Comparison of ENCODE assay signal across 8 cellular contexts in the genomic region with DNA sequence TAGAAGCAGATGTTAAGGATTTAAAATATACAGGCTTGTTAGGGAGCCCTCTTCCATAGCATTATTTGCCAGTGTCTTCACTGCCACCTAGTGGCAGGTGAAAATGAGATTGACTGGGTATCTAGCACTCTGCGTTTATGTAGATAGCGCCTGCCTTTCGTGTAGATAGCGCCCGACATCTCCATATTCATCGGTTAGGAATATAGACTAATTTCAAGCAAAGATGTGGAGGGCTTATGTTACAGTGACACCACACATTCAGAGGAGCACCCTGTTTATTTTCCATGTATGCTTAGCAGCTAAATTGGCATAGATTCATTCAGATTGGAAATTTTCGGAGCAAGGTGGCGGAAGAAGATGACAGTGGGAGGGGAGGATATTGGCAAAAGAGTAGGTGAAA.
DNase-seq lines count a peak whose midpoint lies in the region; TF ChIP-seq lines count a peak whose summit lies in the region.

No MANE protein-coding gene starts in this region.

- no peaks in the 10 kb centered on the region for H3K4me1 ChIP-seq in endodermal cell (ENCODE audit: control insufficient read depth, insufficient read depth, low read length)

- H3K4me1 Mint-ChIP-seq in HFFc6 (ENCODE audit: low read depth), result no peaks in the 10 kb centered on the region
- no peaks in the 10 kb centered on the region for H3K4me1 Mint-ChIP-seq in endodermal cell

- CTCF ChIA-PET in AG04449 (lab: Yijun Ruan, JAX), result interaction anchor here (0.6 to 5.7 kb wide), 15 partner anchors 8 to 509 kb away, joined by 3 to 78 read pairs (median 6); no protein-coding TSS in a partner anchor

- peak; percentile 68 for TF ChIP-seq CTCF in AG04449 (IDR thresholded peaks at IDR 0.05; ENCODE audit: insufficient read depth, low read length, missing control alignments)
- TF ChIP-seq CTCF in GM12865 (IDR thresholded peaks at IDR 0.05; ENCODE audit: insufficient read depth, low read depth, low read length, missing control alignments), result peak; percentile 60
- TF ChIP-seq CTCF in HFFc6 (IDR thresholded peaks at IDR 0.05), result peak; percentile 88
- peak; percentile 89 for TF ChIP-seq CTCF in endodermal cell (conservative IDR thresholded peaks at IDR 0.05)

- H3K36me3 ChIP-seq in endodermal cell (ENCODE audit: control insufficient read depth, insufficient read depth, low read length), result no peaks in the 10 kb centered on the region

- H3K27ac Mint-ChIP-seq in HFFc6, result no peak overlapping the region
- H3K27ac Mint-ChIP-seq in endodermal cell, result no peak overlapping the region

- H3K9me3 ChIP-seq in endodermal cell (ENCODE audit: control insufficient read depth, low read length), result no peaks in the 10 kb centered on the region

- 39 to 44% methylated on average over 5 to 8 of the region's 8 CpGs for WGBS in endodermal cell (ENCODE audit: insufficient coverage in 1 of 2, insufficient read length in 1 of 2), 2 experiments

- H3K27ac ChIP-seq in endodermal cell (ENCODE audit: low read depth, low read length), result no peak overlapping the region

- H3K27me3 ChIP-seq in endodermal cell (ENCODE audit: control insufficient read depth, insufficient read depth, low read length, poor library complexity, severe bottlenecking), result peaks cover 17% of the 10 kb centered on the region

- H3K36me3 Mint-ChIP-seq in HFFc6 (ENCODE audit: low read depth) (no peaks in the 10 kb centered on the region), endodermal cell (ENCODE audit: low read depth) (no peaks in the 10 kb centered on the region)

- DNase-seq in AG04449 (ENCODE audit: low read depth, low spot score) (peak; percentile 29), GM12865 (ENCODE audit: low read depth) (peak; percentile 74), HFFc6 (peak; percentile 48), LoVo (ENCODE audit: low spot score) (peak; percentile 69), RPMI8226 (peak; percentile 68), endodermal cell (peak; percentile 88), midbrain (lab: John Stamatoyannopoulos, UW) (peak; percentile 33)
- DNase-seq in activated effector memory CD4-positive, alpha-beta T cell treated with anti-CD3 and anti-CD28 coated beads, Interleukin-2, amount 50 U/mL, for 16 hours, result no peak

- no peak overlapping the region for H3K4me3 Mint-ChIP-seq in HFFc6
- no peak overlapping the region for H3K4me3 Mint-ChIP-seq in endodermal cell

- H3K27me3 Mint-ChIP-seq in HFFc6 (ENCODE audit: insufficient read depth) (peaks cover 2% of the 10 kb centered on the region; the same call in 1 of the 2 replicates), endodermal cell (ENCODE audit: insufficient read depth) (peaks cover 9% of the 10 kb centered on the region)

- no peak overlapping the region for H3K9ac ChIP-seq in endodermal cell (ENCODE audit: extremely low read depth, low read length, poor library complexity, severe bottlenecking)

- POLR2A ChIA-PET in AG04449 (lab: Yijun Ruan, JAX), result no interaction called here

- H3K4me3 ChIP-seq in AG04449 (ENCODE audit: low read depth, low read length) (no peak overlapping the region), GM12865 (ENCODE audit: low read depth, low read length) (no peak overlapping the region), endodermal cell (ENCODE audit: low read length) (no peak overlapping the region)

- no peaks in the 10 kb centered on the region for H3K9me3 Mint-ChIP-seq in HFFc6
- no peaks in the 10 kb centered on the region for H3K9me3 Mint-ChIP-seq in endodermal cell
